8 cellular contexts compared by ENCODE assay signal in genomic region chr10:132592790-132593788, GRCh38. TPM values are rescaled to one million over a fixed set of nuclear protein-coding genes. Genes with fewer than 3 reads are reported as not detected.
DNase-seq lines count a peak whose midpoint lies in the region; ATAC-seq lines count a peak whose summit lies in the region.

No MANE protein-coding gene starts in this region.

- DNase-seq in LoVo (ENCODE audit: low spot score): peak; percentile 40
- DNase-seq in left lobe of liver (ENCODE audit: low spot score): no peak
- DNase-seq in substantia nigra (lab: John Stamatoyannopoulos, UW): no peak
- DNase-seq in G401 (ENCODE audit: low spot score): no peak
- DNase-seq in superior temporal gyrus (ENCODE audit: extremely low spot score): no peak
- no peak for DNase-seq in mesendoderm

- no peak overlapping the region for H3K56ac ChIP-seq in mesendoderm (ENCODE audit: low read length)

- no CpG with 5 or more reads among the region's 17 CpGs for WGBS in mesendoderm (ENCODE audit: extremely low coverage, insufficient coverage, low lambda C conversion rate)

- H4K5ac ChIP-seq in mesendoderm (ENCODE audit: low read length): no peak overlapping the region

- in situ Hi-C loops in G401 (cut with HindIII; ENCODE audit: low sequenced_read_pairs): no loop called here

- H3K36me3 ChIP-seq in mesendoderm (ENCODE audit: control insufficient read depth, insufficient read depth, low read length): no peaks in the 10 kb centered on the region

- no peak overlapping the region for H4K8ac ChIP-seq in mesendoderm (ENCODE audit: low read depth, low read length)

- H3K79me1 ChIP-seq in mesendoderm (ENCODE audit: low read length): peaks cover 11% of the 10 kb centered on the region

- H3K4me1 ChIP-seq in mesendoderm (ENCODE audit: control insufficient read depth, low read depth, low read length): no peaks in the 10 kb centered on the region

- H2BK120ac ChIP-seq in mesendoderm (ENCODE audit: low read depth, low read length): no peak overlapping the region

- no peak overlapping the region for H3K4me3 ChIP-seq in mesendoderm (ENCODE audit: low read length)

- no peaks in the 10 kb centered on the region for H3K27me3 ChIP-seq in mesendoderm (ENCODE audit: insufficient read depth, low read length, poor library complexity)

- ATAC-seq in GM18502 (IDR thresholded peaks at IDR 0.05; ENCODE audit: poor library complexity, unreplicated experiment) (peak; percentile 78), GM21576 (IDR thresholded peaks at IDR 0.05; ENCODE audit: unreplicated experiment) (peak; percentile 69), left lobe of liver (peak; percentile 37)

- no peaks in the 10 kb centered on the region for H3K79me2 ChIP-seq in mesendoderm (ENCODE audit: control insufficient read depth, insufficient read depth, low read length)

- H2AK5ac ChIP-seq in mesendoderm (ENCODE audit: low read length): no peak overlapping the region

- no peak overlapping the region for H3K9ac ChIP-seq in mesendoderm (ENCODE audit: low read length)

- no peak overlapping the region for H3K18ac ChIP-seq in mesendoderm (ENCODE audit: low read length)

- H2BK15ac ChIP-seq in mesendoderm (replicated peaks; ENCODE audit: low read depth): no peak overlapping the region

- no peak overlapping the region for H3K23ac ChIP-seq in mesendoderm (ENCODE audit: low read length)

- no peak overlapping the region for H3K4ac ChIP-seq in mesendoderm (ENCODE audit: low read depth, low read length)

- H3K27ac ChIP-seq in substantia nigra (ENCODE audit: low read depth, low read length, poor library complexity, severe bottlenecking): no peak overlapping the region
- H3K27ac ChIP-seq in mesendoderm (ENCODE audit: low read depth, low read length): no peak overlapping the region

- H3K4me2 ChIP-seq in mesendoderm (ENCODE audit: low read length): no peak overlapping the region

- H2BK5ac ChIP-seq in mesendoderm (ENCODE audit: low read length): no peak overlapping the region

RNA-seq across cellular contexts. Expression of gene INPP5A, which starts 55.5 kb away (rescaled TPM):
- 18.3 TPM for total RNA-seq in left lobe of liver
- total RNA-seq in G401 (2014; rRNA removed; shearing (Covaris generic)): 22.8 and 44.3 TPM in 2 replicates
- 17.5 TPM for polyA plus RNA-seq in mesendoderm (2013, experiment 1 of 2)
- 18.1 TPM for polyA plus RNA-seq in mesendoderm (2013, experiment 2 of 2)
